Comparison of ENCODE assay signal across 29 cellular contexts in genomic region chr3:82050382-82050781, GRCh38.
DNase-seq lines count a peak whose midpoint lies in the region; ATAC-seq, FAIRE-seq and TF ChIP-seq lines count a peak whose summit lies in the region.
"Had no signal": no experiment of that assay in that cellular context is flagged by ENCODE, and none has a peak within 500 bp of the region (broad histone marks: within the 10 kb centered on the region; RNA-seq: fewer than 3 reads in every experiment).

No MANE protein-coding gene starts in this region.

- H3K27me3 ChIP-seq in HepG2 (ENCODE audit: control insufficient read depth in 1 of 2, insufficient read depth in 2 of 2, low read length in 2 of 2) (no peaks in the 10 kb centered on the region; a peak in 1 of 5 replicates), right lobe of liver (no peaks in the 10 kb centered on the region), keratinocyte (ENCODE audit: control insufficient read depth, extremely low read depth, insufficient read depth, low read length) (no peaks in the 10 kb centered on the region), PC-9 (ENCODE audit: insufficient read depth, low read depth) (no peaks in the 10 kb centered on the region)
- H3K27me3 ChIP-seq: BE2C, BLaER1 had no signal

- BruUV-seq in HepG2 (replicated peaks; lab: Mats Ljungman, UMichigan), result no TSS peak
- no TSS peak for BruUV-seq in PC-9 (replicated peaks; lab: Mats Ljungman, UMichigan)

- H3K79me2 ChIP-seq in HepG2 (ENCODE audit: insufficient read depth, low read length) (no peaks in the 10 kb centered on the region), keratinocyte (ENCODE audit: control insufficient read depth, insufficient read depth, low read length) (no peaks in the 10 kb centered on the region), PC-9 (ENCODE audit: low read depth) (no peaks in the 10 kb centered on the region)

- H3K4me2 ChIP-seq in HepG2 (ENCODE audit: low read depth, low read length) (no peak overlapping the region), keratinocyte (ENCODE audit: control insufficient read depth, extremely low read depth, insufficient read depth, low read depth, low read length) (peak overlapping the region; percentile 39), PC-9 (no peak overlapping the region)
- H3K4me2 ChIP-seq: BLaER1 had no signal

- H3K36me3 Mint-ChIP-seq in activated naive CD8-positive, alpha-beta T cell treated with anti-CD3 and anti-CD28 coated beads for 36 hours, result no peaks in the 10 kb centered on the region
- H3K36me3 Mint-ChIP-seq: CD14-positive monocyte; CD4-positive, alpha-beta memory T cell; CD4-positive, CD25-positive, alpha-beta regulatory T cell; CD8-positive, alpha-beta memory T cell had no signal

- CTCF ChIA-PET in HepG2 (lab: Yijun Ruan, JAX; ENCODE audit: low intra/inter-chr PET ratio, low total read pairs) (no interaction called here), RWPE1 (lab: Yijun Ruan, JAX) (no interaction called here), PC-9 (lab: Charles Lee) (no interaction called here)

- no peak overlapping the region for H3K27ac Mint-ChIP-seq in activated naive CD8-positive, alpha-beta T cell treated with anti-CD3 and anti-CD28 coated beads for 36 hours
- H3K27ac Mint-ChIP-seq: CD14-positive monocyte; CD4-positive, alpha-beta memory T cell; CD4-positive, CD25-positive, alpha-beta regulatory T cell; CD8-positive, alpha-beta memory T cell had no signal

- intact Hi-C loops in HepG2 (cut with micrococcal nuclease; ENCODE audit: unreplicated experiment) (no loop called here), right lobe of liver (cut with DNase I) (no loop called here), PC-9 (cut with micrococcal nuclease; ENCODE audit: unreplicated experiment) (no loop called here)

- TF ChIP-seq EP300 in HepG2 (IDR thresholded peaks at IDR 0.05; ENCODE audit: low read depth in 2 of 2, low read length in 2 of 2) (no peak), HepG2 (CRISPR knock-in tag; IDR thresholded peaks at IDR 0.05; ENCODE audit: borderline replicate concordance) (no peak)

- FAIRE-seq in HepG2 (lab: Jason Lieb, UNC) (no peak), keratinocyte (lab: Jason Lieb, UNC) (peak; percentile 83)
- FAIRE-seq: A204.1, GM12878, GM12892, GM19239 had no signal

- no peak for DNase-seq in HepG2 (ENCODE audit: low spot score)
- no peak for DNase-seq in right lobe of liver
- DNase-seq in RWPE1 (ENCODE audit: low spot score), result peak; percentile 2
- peak; percentile 78 for DNase-seq in epithelial cell of esophagus (ENCODE audit: low read depth)
- DNase-seq in keratinocyte (ENCODE audit: low read depth, low spot score), result no peak
- no peak for DNase-seq in PC-9
- DNase-seq in activated naive CD8-positive, alpha-beta T cell treated with anti-CD3 and anti-CD28 coated beads for 36 hours, result no peak
- DNase-seq: 8988T; ACHN; BE2C; C1 segment of cervical spinal cord; CD4-positive, alpha-beta memory T cell; CD4-positive, CD25-positive, alpha-beta regulatory T cell; CD8-positive, alpha-beta memory T cell; COR-L47; DMS 273 treated with DMSO at 0.1 percent for 48 hours; DMS153; DMS53; DMS79; DND-41; EL; GDM1 had no signal

- WGBS in HepG2 (ENCODE audit: low lambda C conversion rate), result 61% methylated on average over 1 of the region's 1 CpG
- WGBS in right lobe of liver (ENCODE audit: insufficient coverage, low coverage, low lambda C conversion rate, missing lambda C conversion rate), result 80% methylated on average over 1 of the region's 1 CpG

- H3K9me3 ChIP-seq in HepG2 (ENCODE audit: low read length) (no peaks in the 10 kb centered on the region), right lobe of liver (no peaks in the 10 kb centered on the region), keratinocyte (ENCODE audit: control insufficient read depth, low read depth, low read length) (no peaks in the 10 kb centered on the region), PC-9 (ENCODE audit: insufficient read depth, low read depth) (no peaks in the 10 kb centered on the region)
- H3K9me3 ChIP-seq: BE2C, BLaER1 had no signal

- H3K27ac ChIP-seq in HepG2 (ENCODE audit: extremely low read length, insufficient read depth, low read length) (no peak overlapping the region), right lobe of liver (no peak overlapping the region), RWPE1 (no peak overlapping the region), keratinocyte (ENCODE audit: control insufficient read depth, insufficient read depth, low read length) (peak overlapping the region; percentile 25), PC-9 (no peak overlapping the region)
- H3K27ac ChIP-seq: BLaER1 had no signal

- H3K9me1 ChIP-seq in keratinocyte (ENCODE audit: control insufficient read depth, extremely low read depth, insufficient read depth, low read length), result no peaks in the 10 kb centered on the region

- no peaks in the 10 kb centered on the region for H3K9me3 Mint-ChIP-seq in activated naive CD8-positive, alpha-beta T cell treated with anti-CD3 and anti-CD28 coated beads for 36 hours
- H3K9me3 Mint-ChIP-seq: CD14-positive monocyte had no signal

- dilution Hi-C loops in keratinocyte (cut with MboI; ENCODE audit: extremely low pct_ligation_motif_present, low sequenced_read_pairs), result no loop called here

- H3K36me3 ChIP-seq in HepG2 (replicated peaks in 1 of 2; ENCODE audit: control insufficient read depth in 1 of 2, insufficient read depth in 2 of 2, low read length in 2 of 2) (no peaks in the 10 kb centered on the region), right lobe of liver (no peaks in the 10 kb centered on the region), keratinocyte (ENCODE audit: control insufficient read depth in 2 of 2, extremely low read depth in 1 of 2, insufficient read depth in 2 of 2, low read length in 2 of 2) (no peaks in the 10 kb centered on the region), PC-9 (ENCODE audit: low read depth) (no peaks in the 10 kb centered on the region)
- H3K36me3 ChIP-seq: BE2C, BLaER1 had no signal

- in situ Hi-C loops in HepG2 (cut with HindIII; ENCODE audit: extremely low pct_ligation_motif_present, low pct_unique_long_range_greater_than_20kb), result no loop called here

- H4K20me1 ChIP-seq in HepG2 (ENCODE audit: insufficient read depth, low read length), result no peaks in the 10 kb centered on the region
- H4K20me1 ChIP-seq in keratinocyte (ENCODE audit: control insufficient read depth, extremely low read depth, insufficient read depth, low read length), result no peaks in the 10 kb centered on the region
- no peaks in the 10 kb centered on the region for H4K20me1 ChIP-seq in PC-9 (ENCODE audit: insufficient read depth)
- H4K20me1 ChIP-seq: BLaER1 had no signal

- no peak overlapping the region for H2AFZ ChIP-seq in HepG2 (ENCODE audit: low read length)
- no peak overlapping the region for H2AFZ ChIP-seq in keratinocyte (ENCODE audit: control insufficient read depth, low read length)
- H2AFZ ChIP-seq in PC-9, result no peak overlapping the region

- no peak overlapping the region for H3K4me3 Mint-ChIP-seq in activated naive CD8-positive, alpha-beta T cell treated with anti-CD3 and anti-CD28 coated beads for 36 hours
- H3K4me3 Mint-ChIP-seq: CD14-positive monocyte; CD4-positive, alpha-beta memory T cell; CD4-positive, CD25-positive, alpha-beta regulatory T cell; CD8-positive, alpha-beta memory T cell had no signal

- no peaks in the 10 kb centered on the region for H3K27me3 Mint-ChIP-seq in activated naive CD8-positive, alpha-beta T cell treated with anti-CD3 and anti-CD28 coated beads for 36 hours
- H3K27me3 Mint-ChIP-seq: CD4-positive, alpha-beta memory T cell; CD4-positive, CD25-positive, alpha-beta regulatory T cell; CD8-positive, alpha-beta memory T cell had no signal

- TF ChIP-seq RAD21 in HepG2 (CRISPR knock-in tag; IDR thresholded peaks at IDR 0.05), result no peak

- H3K9ac ChIP-seq in HepG2 (ENCODE audit: insufficient read depth, low read depth, low read length) (no peak overlapping the region), keratinocyte (ENCODE audit: control insufficient read depth, extremely low read depth, insufficient read depth, low read length) (no peak overlapping the region)
- H3K9ac ChIP-seq: BLaER1 had no signal

- TF ChIP-seq POLR2A in HepG2 (IDR thresholded peaks at IDR 0.05; ENCODE audit: insufficient read depth in 1 of 2, low read depth in 2 of 2, low read length in 2 of 2) (no peak), right lobe of liver (IDR thresholded peaks at IDR 0.05) (no peak)

- no peak for ATAC-seq in HepG2
- ATAC-seq in right lobe of liver, result no peak
- no peak for ATAC-seq in HG02623 (IDR thresholded peaks at IDR 0.05; ENCODE audit: unreplicated experiment)
- ATAC-seq: GM12878 had no signal

- H3K4me1 ChIP-seq in HepG2 (ENCODE audit: insufficient read depth, low read length) (no peaks in the 10 kb centered on the region), right lobe of liver (no peaks in the 10 kb centered on the region), keratinocyte (ENCODE audit: control insufficient read depth, extremely low read depth, insufficient read depth, low read length) (peaks cover 22% of the 10 kb centered on the region), PC-9 (replicated peaks; ENCODE audit: insufficient read depth) (no peaks in the 10 kb centered on the region)
- H3K4me1 ChIP-seq: BLaER1 had no signal

- no peaks in the 10 kb centered on the region for H3K4me1 Mint-ChIP-seq in activated naive CD8-positive, alpha-beta T cell treated with anti-CD3 and anti-CD28 coated beads for 36 hours
- H3K4me1 Mint-ChIP-seq: CD14-positive monocyte; CD4-positive, alpha-beta memory T cell; CD4-positive, CD25-positive, alpha-beta regulatory T cell; CD8-positive, alpha-beta memory T cell had no signal

- H3F3A ChIP-seq in PC-9 (ENCODE audit: insufficient read depth, low read depth), result no peaks in the 10 kb centered on the region

- POLR2A ChIA-PET in HepG2 (lab: Yijun Ruan, JAX), result no interaction called here
- POLR2A ChIA-PET in RWPE1 (lab: Yijun Ruan, JAX; ENCODE audit: low non-redundant PET), result no interaction called here
- POLR2A ChIA-PET in PC-9 (lab: Charles Lee; ENCODE audit: unreplicated experiment), result no interaction called here

- H3K4me3 ChIP-seq in HepG2 (replicated peaks in 1 of 3; ENCODE audit: insufficient read depth in 1 of 3, low read depth in 2 of 3, low read length in 3 of 3) (no peak overlapping the region), right lobe of liver (no peak overlapping the region), epithelial cell of esophagus (ENCODE audit: low read length) (no peak overlapping the region), keratinocyte (ENCODE audit: control insufficient read depth in 2 of 3, extremely low read depth in 1 of 3, insufficient read depth in 2 of 3, low read depth in 1 of 3, low read length in 3 of 3) (no peak overlapping the region), PC-9 (no peak overlapping the region)
- H3K4me3 ChIP-seq: BLaER1, GM12878 had no signal

- no peaks in the 10 kb centered on the region for H3K9me2 ChIP-seq in PC-9 (ENCODE audit: insufficient read depth)

- TF ChIP-seq CTCF in HepG2 (CRISPR knock-in tag; IDR thresholded peaks at IDR 0.05) (no peak), right lobe of liver (IDR thresholded peaks at IDR 0.05) (no peak), RWPE1 (conservative IDR thresholded peaks at IDR 0.05; ENCODE audit: low read depth) (no peak), epithelial cell of esophagus (IDR thresholded peaks at IDR 0.05; ENCODE audit: insufficient read depth, low read depth, low read length, missing control alignments) (no peak), keratinocyte (optimal IDR thresholded peaks at IDR 0.05 in 1 of 3, IDR thresholded peaks at IDR 0.05 in 1 of 3, conservative IDR thresholded peaks at IDR 0.05 in 1 of 3; ENCODE audit: extremely low read depth in 1 of 3, insufficient read depth in 2 of 3, low read length in 3 of 3) (no peak), PC-9 (conservative IDR thresholded peaks at IDR 0.05) (no peak)

Comparison
In these comparisons a context has a peak if more than half of its experiments do, and no peak if none do; other contexts are left out.
1. DNase-seq: peak in RWPE1 (single experiment) and epithelial cell of esophagus (single experiment); none in HepG2 (single experiment), right lobe of liver (0 of 3), keratinocyte (single experiment), PC-9 (0 of 2) and activated naive CD8-positive, alpha-beta T cell treated with anti-CD3 and anti-CD28 coated beads for 36 hours (single experiment).